In the genomic region with DNA sequence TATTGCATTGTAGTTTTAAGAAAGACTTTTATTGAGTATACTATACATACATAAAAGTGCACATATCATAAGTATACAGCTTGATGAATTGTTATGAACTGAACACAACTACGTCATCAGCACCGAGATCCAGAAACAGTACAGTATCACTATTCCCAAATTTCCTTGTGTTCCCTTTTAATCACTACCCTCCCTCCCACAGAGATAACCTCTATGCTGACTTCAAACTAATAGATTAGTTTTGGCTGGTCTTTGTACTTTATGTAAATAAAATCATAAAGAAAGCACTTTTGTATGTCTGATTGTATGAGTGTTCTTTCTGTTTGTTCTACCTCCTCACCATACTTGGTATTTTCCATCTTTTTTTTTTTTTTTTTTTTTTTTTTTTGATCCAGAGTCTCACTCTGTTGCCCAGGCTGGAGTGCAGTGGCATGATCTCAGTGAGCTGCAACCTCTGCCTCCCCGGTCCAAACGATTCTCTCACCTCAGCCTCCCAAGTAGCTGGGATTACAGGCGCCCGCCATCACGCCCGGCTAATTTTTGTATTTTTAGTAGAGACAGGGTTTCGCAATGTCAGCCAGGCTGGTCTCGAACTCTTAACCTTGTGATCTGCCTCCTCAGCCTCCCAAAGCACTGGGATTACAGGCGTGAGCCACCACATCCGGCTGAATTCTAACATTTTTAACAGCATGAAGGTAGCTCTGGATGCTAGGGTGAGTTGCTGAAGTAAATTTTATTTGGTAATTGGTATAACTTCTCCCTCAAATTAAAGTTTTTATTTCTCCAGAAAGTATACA, we compare ENCODE assay signal across 1 cellular context.
TF ChIP-seq lines count a peak whose summit lies in the region.

No MANE protein-coding gene starts in this region.

TF ChIP-seq in HepG2, 621 proteins besides CTCF, POLR2A, EP300 and RAD21 (continued from another document):
- TF ChIP-seq, protein P1, sequence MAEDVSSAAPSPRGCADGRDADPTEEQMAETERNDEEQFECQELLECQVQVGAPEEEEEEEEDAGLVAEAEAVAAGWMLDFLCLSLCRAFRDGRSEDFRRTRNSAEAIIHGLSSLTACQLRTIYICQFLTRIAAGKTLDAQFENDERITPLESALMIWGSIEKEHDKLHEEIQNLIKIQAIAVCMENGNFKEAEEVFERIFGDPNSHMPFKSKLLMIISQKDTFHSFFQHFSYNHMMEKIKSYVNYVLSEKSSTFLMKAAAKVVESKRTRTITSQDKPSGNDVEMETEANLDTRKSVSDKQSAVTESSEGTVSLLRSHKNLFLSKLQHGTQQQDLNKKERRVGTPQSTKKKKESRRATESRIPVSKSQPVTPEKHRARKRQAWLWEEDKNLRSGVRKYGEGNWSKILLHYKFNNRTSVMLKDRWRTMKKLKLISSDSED (CRISPR knock-in tag; IDR thresholded peaks at IDR 0.05), result no peak
- TF ChIP-seq NR2F6 (IDR thresholded peaks at IDR 0.05) (peak; percentile 62), NR2F6 (CRISPR knock-in tag; IDR thresholded peaks at IDR 0.05) (peak; percentile 40; the same call in 1 of the 2 replicates), THYN1 (CRISPR knock-in tag; IDR thresholded peaks at IDR 0.05; ENCODE audit: borderline replicate concordance, low read depth) (no peak), ZNF160 (CRISPR knock-in tag; IDR thresholded peaks at IDR 0.05) (no peak), ZFP1 (CRISPR knock-in tag; IDR thresholded peaks at IDR 0.05) (no peak), CEBPG (CRISPR knock-in tag; IDR thresholded peaks at IDR 0.05) (peak; percentile 74), FOXA3 (CRISPR knock-in tag; IDR thresholded peaks at IDR 0.05) (peak; percentile 25; the same call in 1 of the 2 replicates), ZNF816 (CRISPR knock-in tag; IDR thresholded peaks at IDR 0.05; ENCODE audit: borderline replicate concordance) (0 out of 2 replicates have a peak, but pooled peaks have one; percentile 26), AGO2 (optimal IDR thresholded peaks at IDR 0.05; ENCODE audit: low read depth, low read length) (no peak), NR2F2 (IDR thresholded peaks at IDR 0.05; ENCODE audit: borderline replicate concordance, low read depth) (peak; percentile 68; the same call in 1 of the 2 replicates), ZNF382 (CRISPR knock-in tag; IDR thresholded peaks at IDR 0.05; ENCODE audit: borderline replicate concordance) (no peak), SOX6 (IDR thresholded peaks at IDR 0.05) (no peak), SOX6 (CRISPR knock-in tag; IDR thresholded peaks at IDR 0.05) (peak; percentile 46; the same call in 1 of the 2 replicates), LCORL (IDR thresholded peaks at IDR 0.05) (0 out of 2 replicates have a peak, but pooled peaks have one; percentile 38), LCORL (CRISPR knock-in tag; IDR thresholded peaks at IDR 0.05) (no peak), CEBPB (IDR thresholded peaks at IDR 0.05; ENCODE audit: borderline replicate concordance, low read depth, low read length) (peak; percentile 74), ZNF782 (CRISPR knock-in tag; IDR thresholded peaks at IDR 0.05; ENCODE audit: borderline replicate concordance) (no peak), NR2C2 (CRISPR knock-in tag; IDR thresholded peaks at IDR 0.05; ENCODE audit: borderline replicate concordance) (peak; percentile 19; the same call in 1 of the 2 replicates), TCF7 (IDR thresholded peaks at IDR 0.05; ENCODE audit: low read depth) (peak; percentile 57; the same call in 1 of the 2 replicates), CREB1 (IDR thresholded peaks at IDR 0.05) (peak; percentile 82), CREB1 (CRISPR knock-in tag; IDR thresholded peaks at IDR 0.05) (peak; percentile 10; the same call in 1 of the 2 replicates), MIXL1 (CRISPR knock-in tag; IDR thresholded peaks at IDR 0.05) (0 out of 2 replicates have a peak, but pooled peaks have one; percentile 29), RFX3 (CRISPR knock-in tag; IDR thresholded peaks at IDR 0.05) (no peak), MED8 (CRISPR knock-in tag; IDR thresholded peaks at IDR 0.05; ENCODE audit: insufficient replicate concordance) (no peak), RCOR2 (CRISPR knock-in tag; IDR thresholded peaks at IDR 0.05) (peak; percentile 54; the same call in 1 of the 2 replicates)
- TF ChIP-seq, protein P2, sequence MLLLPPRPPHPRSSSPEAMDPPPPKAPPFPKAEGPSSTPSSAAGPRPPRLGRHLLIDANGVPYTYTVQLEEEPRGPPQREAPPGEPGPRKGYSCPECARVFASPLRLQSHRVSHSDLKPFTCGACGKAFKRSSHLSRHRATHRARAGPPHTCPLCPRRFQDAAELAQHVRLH (CRISPR knock-in tag; IDR thresholded peaks at IDR 0.05; ENCODE audit: borderline replicate concordance, low read depth), result no peak
- TF ChIP-seq, protein P3, sequence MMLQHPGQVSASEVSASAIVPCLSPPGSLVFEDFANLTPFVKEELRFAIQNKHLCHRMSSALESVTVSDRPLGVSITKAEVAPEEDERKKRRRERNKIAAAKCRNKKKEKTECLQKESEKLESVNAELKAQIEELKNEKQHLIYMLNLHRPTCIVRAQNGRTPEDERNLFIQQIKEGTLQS (CRISPR knock-in tag; IDR thresholded peaks at IDR 0.05), result no peak
- TF ChIP-seq, protein P4, sequence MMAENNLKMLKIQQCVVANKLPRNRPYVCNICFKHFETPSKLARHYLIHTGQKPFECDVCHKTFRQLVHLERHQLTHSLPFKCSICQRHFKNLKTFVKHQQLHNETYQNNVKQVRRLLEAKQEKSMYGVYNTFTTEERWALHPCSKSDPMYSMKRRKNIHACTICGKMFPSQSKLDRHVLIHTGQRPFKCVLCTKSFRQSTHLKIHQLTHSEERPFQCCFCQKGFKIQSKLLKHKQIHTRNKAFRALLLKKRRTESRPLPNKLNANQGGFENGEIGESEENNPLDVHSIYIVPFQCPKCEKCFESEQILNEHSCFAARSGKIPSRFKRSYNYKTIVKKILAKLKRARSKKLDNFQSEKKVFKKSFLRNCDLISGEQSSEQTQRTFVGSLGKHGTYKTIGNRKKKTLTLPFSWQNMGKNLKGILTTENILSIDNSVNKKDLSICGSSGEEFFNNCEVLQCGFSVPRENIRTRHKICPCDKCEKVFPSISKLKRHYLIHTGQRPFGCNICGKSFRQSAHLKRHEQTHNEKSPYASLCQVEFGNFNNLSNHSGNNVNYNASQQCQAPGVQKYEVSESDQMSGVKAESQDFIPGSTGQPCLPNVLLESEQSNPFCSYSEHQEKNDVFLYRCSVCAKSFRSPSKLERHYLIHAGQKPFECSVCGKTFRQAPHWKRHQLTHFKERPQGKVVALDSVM (CRISPR knock-in tag; IDR thresholded peaks at IDR 0.05), result 0 out of 2 replicates have a peak, but pooled peaks have one; percentile 33
- TF ChIP-seq, protein P5, sequence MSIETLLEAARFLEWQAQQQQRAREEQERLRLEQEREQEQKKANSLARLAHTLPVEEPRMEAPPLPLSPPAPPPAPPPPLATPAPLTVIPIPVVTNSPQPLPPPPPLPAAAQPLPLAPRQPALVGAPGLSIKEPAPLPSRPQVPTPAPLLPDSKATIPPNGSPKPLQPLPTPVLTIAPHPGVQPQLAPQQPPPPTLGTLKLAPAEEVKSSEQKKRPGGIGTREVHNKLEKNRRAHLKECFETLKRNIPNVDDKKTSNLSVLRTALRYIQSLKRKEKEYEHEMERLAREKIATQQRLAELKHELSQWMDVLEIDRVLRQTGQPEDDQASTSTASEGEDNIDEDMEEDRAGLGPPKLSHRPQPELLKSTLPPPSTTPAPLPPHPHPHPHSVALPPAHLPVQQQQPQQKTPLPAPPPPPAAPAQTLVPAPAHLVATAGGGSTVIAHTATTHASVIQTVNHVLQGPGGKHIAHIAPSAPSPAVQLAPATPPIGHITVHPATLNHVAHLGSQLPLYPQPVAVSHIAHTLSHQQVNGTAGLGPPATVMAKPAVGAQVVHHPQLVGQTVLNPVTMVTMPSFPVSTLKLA (IDR thresholded peaks at IDR 0.05), result no peak
- TF ChIP-seq, protein P6, sequence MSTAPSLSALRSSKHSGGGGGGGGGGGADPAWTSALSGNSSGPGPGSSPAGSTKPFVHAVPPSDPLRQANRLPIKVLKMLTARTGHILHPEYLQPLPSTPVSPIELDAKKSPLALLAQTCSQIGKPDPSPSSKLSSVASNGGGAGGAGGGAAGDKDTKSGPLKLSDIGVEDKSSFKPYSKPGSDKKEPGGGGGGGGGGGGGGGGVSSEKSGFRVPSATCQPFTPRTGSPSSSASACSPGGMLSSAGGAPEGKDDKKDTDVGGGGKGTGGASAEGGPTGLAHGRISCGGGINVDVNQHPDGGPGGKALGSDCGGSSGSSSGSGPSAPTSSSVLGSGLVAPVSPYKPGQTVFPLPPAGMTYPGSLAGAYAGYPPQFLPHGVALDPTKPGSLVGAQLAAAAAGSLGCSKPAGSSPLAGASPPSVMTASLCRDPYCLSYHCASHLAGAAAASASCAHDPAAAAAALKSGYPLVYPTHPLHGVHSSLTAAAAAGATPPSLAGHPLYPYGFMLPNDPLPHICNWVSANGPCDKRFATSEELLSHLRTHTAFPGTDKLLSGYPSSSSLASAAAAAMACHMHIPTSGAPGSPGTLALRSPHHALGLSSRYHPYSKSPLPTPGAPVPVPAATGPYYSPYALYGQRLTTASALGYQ (CRISPR knock-in tag; IDR thresholded peaks at IDR 0.05), result 0 out of 2 replicates have a peak, but pooled peaks have one; percentile 68
- TF ChIP-seq, protein P7, sequence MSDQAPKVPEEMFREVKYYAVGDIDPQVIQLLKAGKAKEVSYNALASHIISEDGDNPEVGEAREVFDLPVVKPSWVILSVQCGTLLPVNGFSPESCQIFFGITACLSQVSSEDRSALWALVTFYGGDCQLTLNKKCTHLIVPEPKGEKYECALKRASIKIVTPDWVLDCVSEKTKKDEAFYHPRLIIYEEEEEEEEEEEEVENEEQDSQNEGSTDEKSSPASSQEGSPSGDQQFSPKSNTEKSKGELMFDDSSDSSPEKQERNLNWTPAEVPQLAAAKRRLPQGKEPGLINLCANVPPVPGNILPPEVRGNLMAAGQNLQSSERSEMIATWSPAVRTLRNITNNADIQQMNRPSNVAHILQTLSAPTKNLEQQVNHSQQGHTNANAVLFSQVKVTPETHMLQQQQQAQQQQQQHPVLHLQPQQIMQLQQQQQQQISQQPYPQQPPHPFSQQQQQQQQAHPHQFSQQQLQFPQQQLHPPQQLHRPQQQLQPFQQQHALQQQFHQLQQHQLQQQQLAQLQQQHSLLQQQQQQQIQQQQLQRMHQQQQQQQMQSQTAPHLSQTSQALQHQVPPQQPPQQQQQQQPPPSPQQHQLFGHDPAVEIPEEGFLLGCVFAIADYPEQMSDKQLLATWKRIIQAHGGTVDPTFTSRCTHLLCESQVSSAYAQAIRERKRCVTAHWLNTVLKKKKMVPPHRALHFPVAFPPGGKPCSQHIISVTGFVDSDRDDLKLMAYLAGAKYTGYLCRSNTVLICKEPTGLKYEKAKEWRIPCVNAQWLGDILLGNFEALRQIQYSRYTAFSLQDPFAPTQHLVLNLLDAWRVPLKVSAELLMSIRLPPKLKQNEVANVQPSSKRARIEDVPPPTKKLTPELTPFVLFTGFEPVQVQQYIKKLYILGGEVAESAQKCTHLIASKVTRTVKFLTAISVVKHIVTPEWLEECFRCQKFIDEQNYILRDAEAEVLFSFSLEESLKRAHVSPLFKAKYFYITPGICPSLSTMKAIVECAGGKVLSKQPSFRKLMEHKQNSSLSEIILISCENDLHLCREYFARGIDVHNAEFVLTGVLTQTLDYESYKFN (CRISPR knock-in tag; conservative IDR thresholded peaks at IDR 0.05), result peak; percentile 61
- TF ChIP-seq, protein P8, sequence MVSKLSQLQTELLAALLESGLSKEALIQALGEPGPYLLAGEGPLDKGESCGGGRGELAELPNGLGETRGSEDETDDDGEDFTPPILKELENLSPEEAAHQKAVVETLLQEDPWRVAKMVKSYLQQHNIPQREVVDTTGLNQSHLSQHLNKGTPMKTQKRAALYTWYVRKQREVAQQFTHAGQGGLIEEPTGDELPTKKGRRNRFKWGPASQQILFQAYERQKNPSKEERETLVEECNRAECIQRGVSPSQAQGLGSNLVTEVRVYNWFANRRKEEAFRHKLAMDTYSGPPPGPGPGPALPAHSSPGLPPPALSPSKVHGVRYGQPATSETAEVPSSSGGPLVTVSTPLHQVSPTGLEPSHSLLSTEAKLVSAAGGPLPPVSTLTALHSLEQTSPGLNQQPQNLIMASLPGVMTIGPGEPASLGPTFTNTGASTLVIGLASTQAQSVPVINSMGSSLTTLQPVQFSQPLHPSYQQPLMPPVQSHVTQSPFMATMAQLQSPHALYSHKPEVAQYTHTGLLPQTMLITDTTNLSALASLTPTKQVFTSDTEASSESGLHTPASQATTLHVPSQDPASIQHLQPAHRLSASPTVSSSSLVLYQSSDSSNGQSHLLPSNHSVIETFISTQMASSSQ (IDR thresholded peaks at IDR 0.05; ENCODE audit: low read depth), result peak; percentile 23; the same call in 1 of the 2 replicates
- TF ChIP-seq, protein P8 (CRISPR knock-in tag; IDR thresholded peaks at IDR 0.05; ENCODE audit: borderline replicate concordance), result 0 out of 2 replicates have a peak, but pooled peaks have one; percentile 18
- TF ChIP-seq, protein P9, sequence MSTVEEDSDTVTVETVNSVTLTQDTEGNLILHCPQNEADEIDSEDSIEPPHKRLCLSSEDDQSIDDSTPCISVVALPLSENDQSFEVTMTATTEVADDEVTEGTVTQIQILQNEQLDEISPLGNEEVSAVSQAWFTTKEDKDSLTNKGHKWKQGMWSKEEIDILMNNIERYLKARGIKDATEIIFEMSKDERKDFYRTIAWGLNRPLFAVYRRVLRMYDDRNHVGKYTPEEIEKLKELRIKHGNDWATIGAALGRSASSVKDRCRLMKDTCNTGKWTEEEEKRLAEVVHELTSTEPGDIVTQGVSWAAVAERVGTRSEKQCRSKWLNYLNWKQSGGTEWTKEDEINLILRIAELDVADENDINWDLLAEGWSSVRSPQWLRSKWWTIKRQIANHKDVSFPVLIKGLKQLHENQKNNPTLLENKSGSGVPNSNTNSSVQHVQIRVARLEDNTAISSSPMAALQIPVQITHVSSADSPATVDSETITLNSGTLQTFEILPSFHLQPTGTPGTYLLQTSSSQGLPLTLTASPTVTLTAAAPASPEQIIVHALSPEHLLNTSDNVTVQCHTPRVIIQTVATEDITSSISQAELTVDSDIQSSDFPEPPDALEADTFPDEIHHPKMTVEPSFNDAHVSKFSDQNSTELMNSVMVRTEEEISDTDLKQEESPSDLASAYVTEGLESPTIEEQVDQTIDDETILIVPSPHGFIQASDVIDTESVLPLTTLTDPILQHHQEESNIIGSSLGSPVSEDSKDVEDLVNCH (CRISPR knock-in tag; IDR thresholded peaks at IDR 0.05), result no peak
TF ChIP-seq in HepG2: peak in this region for 42.
